In genomic region chr4:123819362-123820035, GRCh38 we compare ENCODE assay signal across 23 cellular contexts.
A peak's percentile ranks its signal among the peaks of the same experiment; 100 is the strongest.
DNase-seq lines count a peak whose midpoint lies in the region; ATAC-seq, FAIRE-seq and TF ChIP-seq lines count a peak whose summit lies in the region.
"Had no signal": no experiment of that assay in that cellular context is flagged by ENCODE, and none has a peak within 500 bp of the region (broad histone marks: within the 10 kb centered on the region; RNA-seq: fewer than 3 reads in every experiment).

No MANE protein-coding gene starts in this region.

- no peak overlapping the region for H3K4me3 Mint-ChIP-seq in astrocyte (ENCODE audit: unreplicated experiment)
- no peak overlapping the region for H3K4me3 Mint-ChIP-seq in glutamatergic neuron (ENCODE audit: unreplicated experiment)
- H3K4me3 Mint-ChIP-seq: activated CD4-positive, alpha-beta T cell treated with anti-CD3 and anti-CD28 coated beads, Interleukin-2, amount 10 ng/mL, durations not matched to agents 7 days and 5 days; CD4-positive, alpha-beta T cell had no signal

- no peak overlapping the region for H4K91ac ChIP-seq in IMR-90 (ENCODE audit: insufficient read depth, low read depth, low read length)

- H3K27ac ChIP-seq in IMR-90 (ENCODE audit: insufficient read depth, low read length) (no peak overlapping the region), astrocyte (ENCODE audit: low read depth, low read length) (no peak overlapping the region), thyroid gland (no peak overlapping the region)
- H3K27ac ChIP-seq: hepatocyte, WERI-Rb-1 had no signal

- no peak for TF ChIP-seq RAD21 in IMR-90 (IDR thresholded peaks at IDR 0.05; ENCODE audit: low read length)

- no peak overlapping the region for H4K8ac ChIP-seq in IMR-90 (ENCODE audit: low read depth in 2 of 2, low read length in 2 of 2)

- no peaks in the 10 kb centered on the region for H3K36me3 ChIP-seq in IMR-90 (ENCODE audit: control insufficient read depth, insufficient read depth, low read length)
- H3K36me3 ChIP-seq in astrocyte (ENCODE audit: insufficient read depth, low read length): no peaks in the 10 kb centered on the region
- no peaks in the 10 kb centered on the region for H3K36me3 ChIP-seq in skeletal muscle satellite cell (ENCODE audit: insufficient read depth, low read length)
- H3K36me3 ChIP-seq in thyroid gland: no peaks in the 10 kb centered on the region
- H3K36me3 ChIP-seq: WERI-Rb-1 had no signal

- TF ChIP-seq POLR2A in IMR-90 (IDR thresholded peaks at IDR 0.05; ENCODE audit: low read depth, low read length) (no peak), thyroid gland (IDR thresholded peaks at IDR 0.05) (no peak)

- POLR2A ChIA-PET in IMR-90 (lab: Charles Lee; ENCODE audit: unreplicated experiment): no interaction called here

- H3K27me3 Mint-ChIP-seq in astrocyte (ENCODE audit: low read depth, unreplicated experiment): no peaks in the 10 kb centered on the region
- no peaks in the 10 kb centered on the region for H3K27me3 Mint-ChIP-seq in glutamatergic neuron (ENCODE audit: unreplicated experiment)
- H3K27me3 Mint-ChIP-seq: activated CD4-positive, alpha-beta T cell treated with anti-CD3 and anti-CD28 coated beads, Interleukin-2, amount 10 ng/mL, durations not matched to agents 7 days and 5 days had no signal

- DNase-seq in IMR-90 (no peak), astrocyte (ENCODE audit: low read depth) (no peak), fibroblast of the aortic adventitia (ENCODE audit: low read depth) (peak; percentile 24), glutamatergic neuron (no peak), thyroid gland (no peak)
- DNase-seq: activated CD4-positive, alpha-beta T cell treated with anti-CD3 and anti-CD28 coated beads, Interleukin-2, amount 10 ng/mL, durations not matched to agents 7 days and 5 days; CD4-positive, alpha-beta T cell; DMS 273 treated with DMSO at 0.1 percent for 48 hours; effector CD8-positive, alpha-beta T cell; Karpas-422; NCI-H1105; NCI-H2081; NCI-H345; posterior cingulate gyrus; stimulated activated CD4-positive, alpha-beta T cell treated with anti-CD3 and anti-CD28 coated beads, Interleukin-1b, Interleukin-23, amount 100 ng/mL, for 48 hours; T-helper 2 cell; WERI-Rb-1 had no signal

- no peaks in the 10 kb centered on the region for H3K9me1 ChIP-seq in IMR-90 (ENCODE audit: insufficient read depth, low read length)

- H3K14ac ChIP-seq in IMR-90 (replicated peaks; ENCODE audit: low read depth, low read length): no peak overlapping the region; the same call in 1 of the 2 replicates

- ATAC-seq in IMR-90 (ENCODE audit: low read depth) (peak; percentile 40; the same call in 1 of the 2 replicates), GM21723 (IDR thresholded peaks at IDR 0.05; ENCODE audit: unreplicated experiment) (no peak)
- ATAC-seq: activated naive CD4-positive, alpha-beta T cell treated with anti-CD3 and anti-CD28 coated beads, Interleukin-2, amount 50 U/mL, for 72 hours had no signal

- H3K4me2 ChIP-seq in IMR-90 (ENCODE audit: low read depth, low read length): no peak overlapping the region
- no peak overlapping the region for H3K4me2 ChIP-seq in astrocyte (ENCODE audit: low read length)
- H3K4me2 ChIP-seq in skeletal muscle satellite cell (ENCODE audit: low read length): peak overlapping the region; percentile 12
- H3K4me2 ChIP-seq: hepatocyte had no signal

- H3K9me3 Mint-ChIP-seq in astrocyte (ENCODE audit: unreplicated experiment): peaks cover 7% of the 10 kb centered on the region
- no peaks in the 10 kb centered on the region for H3K9me3 Mint-ChIP-seq in glutamatergic neuron (ENCODE audit: unreplicated experiment)
- H3K9me3 Mint-ChIP-seq: activated CD4-positive, alpha-beta T cell treated with anti-CD3 and anti-CD28 coated beads, Interleukin-2, amount 10 ng/mL, durations not matched to agents 7 days and 5 days; CD4-positive, alpha-beta T cell had no signal

- CTCF ChIA-PET in IMR-90 (lab: Yijun Ruan, JAX): no interaction called here

- peaks cover 2% of the 10 kb centered on the region for H3K36me3 Mint-ChIP-seq in astrocyte (ENCODE audit: low read depth, unreplicated experiment)
- H3K36me3 Mint-ChIP-seq in glutamatergic neuron (ENCODE audit: unreplicated experiment): no peaks in the 10 kb centered on the region

- intact Hi-C loops in IMR-90 (cut with micrococcal nuclease): no loop called here
- intact Hi-C loops in thyroid gland (cut with DNase I): no loop called here

- no peaks in the 10 kb centered on the region for H3K79me2 ChIP-seq in astrocyte (ENCODE audit: insufficient read depth, low read length)
- H3K79me2 ChIP-seq: hepatocyte had no signal

- no peak overlapping the region for H2AK9ac ChIP-seq in IMR-90 (replicated peaks; ENCODE audit: low read depth, low read length, poor library complexity)

- no peak overlapping the region for H3K4ac ChIP-seq in IMR-90 (ENCODE audit: low read depth, low read length)

- H2AFZ ChIP-seq in IMR-90 (replicated peaks; ENCODE audit: low read length, poor library complexity): no peak overlapping the region
- H2AFZ ChIP-seq in astrocyte (ENCODE audit: low read depth, low read length): no peak overlapping the region
- H2AFZ ChIP-seq: hepatocyte had no signal

- H2BK120ac ChIP-seq in IMR-90 (ENCODE audit: low read depth, low read length): no peak overlapping the region

- H4K20me1 ChIP-seq in IMR-90 (ENCODE audit: insufficient read depth, low read length) (no peaks in the 10 kb centered on the region), astrocyte (ENCODE audit: insufficient read depth, low read length) (no peaks in the 10 kb centered on the region)

- no peak for TF ChIP-seq CTCF in IMR-90 (conservative IDR thresholded peaks at IDR 0.05; ENCODE audit: low read depth, low read length)
- no peak for TF ChIP-seq CTCF in astrocyte (IDR thresholded peaks at IDR 0.05; ENCODE audit: insufficient read depth, low read depth, low read length)
- TF ChIP-seq CTCF in fibroblast of the aortic adventitia (IDR thresholded peaks at IDR 0.05; ENCODE audit: insufficient read depth, low read length): no peak
- TF ChIP-seq CTCF in glutamatergic neuron (IDR thresholded peaks at IDR 0.05; ENCODE audit: partially characterized antibody, unreplicated experiment): no peak
- no peak for TF ChIP-seq CTCF in thyroid gland (IDR thresholded peaks at IDR 0.05)

- FAIRE-seq in astrocyte (lab: Jason Lieb, UNC): peak; percentile 39
- FAIRE-seq: GM12891 had no signal

- dilution Hi-C loops in IMR-90 (cut with HindIII; ENCODE audit: low sequenced_read_pairs, unreplicated experiment): no loop called here

- H2AK5ac ChIP-seq in IMR-90 (ENCODE audit: low read depth, low read length): no peak overlapping the region

- H3K23ac ChIP-seq in IMR-90 (ENCODE audit: low read depth, low read length): no peak overlapping the region

- H3K9ac ChIP-seq in IMR-90 (ENCODE audit: low read depth, low read length) (no peak overlapping the region), astrocyte (ENCODE audit: low read length) (no peak overlapping the region), skeletal muscle satellite cell (ENCODE audit: low read depth, low read length) (no peak overlapping the region)

- H2BK20ac ChIP-seq in IMR-90 (ENCODE audit: low read depth, low read length): peak overlapping the region; percentile 30; the same call in 1 of the 2 replicates

- no peak overlapping the region for H3K18ac ChIP-seq in IMR-90 (ENCODE audit: low read depth, low read length)

- H3K4me1 ChIP-seq in IMR-90 (ENCODE audit: control insufficient read depth, insufficient read depth, low read length) (no peaks in the 10 kb centered on the region), astrocyte (ENCODE audit: insufficient read depth, low read length) (no peaks in the 10 kb centered on the region), skeletal muscle satellite cell (ENCODE audit: control insufficient read depth, insufficient read depth, low read length) (peaks cover 32% of the 10 kb centered on the region), thyroid gland (no peaks in the 10 kb centered on the region)

- H3K56ac ChIP-seq in IMR-90 (ENCODE audit: extremely low read depth, insufficient read depth, low read length): no peak overlapping the region

- H3K27me3 ChIP-seq in IMR-90 (ENCODE audit: control insufficient read depth, insufficient read depth, low read length) (no peaks in the 10 kb centered on the region), astrocyte (ENCODE audit: insufficient read depth, low read length) (no peaks in the 10 kb centered on the region), skeletal muscle satellite cell (ENCODE audit: control insufficient read depth, insufficient read depth, low read length) (no peaks in the 10 kb centered on the region), thyroid gland (no peaks in the 10 kb centered on the region)
- H3K27me3 ChIP-seq: hepatocyte had no signal

- in situ Hi-C loops in IMR-90 (cut with MboI; ENCODE audit: low sequenced_read_pairs): no loop called here

- BruUV-seq in IMR-90 (replicated peaks; lab: Mats Ljungman, UMichigan): no TSS peak

- H3K9me3 ChIP-seq in IMR-90 (ENCODE audit: control insufficient read depth, insufficient read depth, low read length): 0 out of 2 replicates have a peak, but pooled peaks cover 2% of the 10 kb centered on the region
- no peaks in the 10 kb centered on the region for H3K9me3 ChIP-seq in astrocyte (ENCODE audit: insufficient read depth, low read depth, low read length)
- H3K9me3 ChIP-seq in skeletal muscle satellite cell (replicated peaks; ENCODE audit: low read length): no peaks in the 10 kb centered on the region
- no peaks in the 10 kb centered on the region for H3K9me3 ChIP-seq in thyroid gland

- H2BK15ac ChIP-seq in IMR-90 (ENCODE audit: low read depth, low read length): 0 out of 3 replicates have a peak overlapping the region, but pooled peaks have one; percentile 21

- H3K27ac Mint-ChIP-seq in astrocyte (ENCODE audit: unreplicated experiment): no peak overlapping the region
- no peak overlapping the region for H3K27ac Mint-ChIP-seq in glutamatergic neuron (ENCODE audit: unreplicated experiment)
- H3K27ac Mint-ChIP-seq: activated CD4-positive, alpha-beta T cell treated with anti-CD3 and anti-CD28 coated beads, Interleukin-2, amount 10 ng/mL, durations not matched to agents 7 days and 5 days; activated naive CD4-positive, alpha-beta T cell treated with anti-CD3 and anti-CD28 coated beads, Interleukin-2, amount 50 U/mL, for 72 hours; CD4-positive, alpha-beta T cell had no signal

- no peak overlapping the region for H4K5ac ChIP-seq in IMR-90 (ENCODE audit: low read depth, low read length)

- no peak overlapping the region for H3K4me3 ChIP-seq in IMR-90 (ENCODE audit: insufficient read depth, low read depth, low read length)
- H3K4me3 ChIP-seq in astrocyte (ENCODE audit: insufficient read depth, low read depth, low read length): no peak overlapping the region
- no peak overlapping the region for H3K4me3 ChIP-seq in fibroblast of the aortic adventitia (ENCODE audit: low read depth, low read length)
- no peak overlapping the region for H3K4me3 ChIP-seq in skeletal muscle satellite cell (ENCODE audit: low read length)
- H3K4me3 ChIP-seq in thyroid gland (replicated peaks in 1 of 3): no peak overlapping the region
- H3K4me3 ChIP-seq: hepatocyte, skin epidermis had no signal

- H3K4me1 Mint-ChIP-seq in astrocyte (ENCODE audit: low read depth, unreplicated experiment): peaks cover 5% of the 10 kb centered on the region
- no peaks in the 10 kb centered on the region for H3K4me1 Mint-ChIP-seq in glutamatergic neuron (ENCODE audit: low read depth, unreplicated experiment)
- H3K4me1 Mint-ChIP-seq: activated CD4-positive, alpha-beta T cell treated with anti-CD3 and anti-CD28 coated beads, Interleukin-2, amount 10 ng/mL, durations not matched to agents 7 days and 5 days had no signal

- no peak overlapping the region for H2BK5ac ChIP-seq in IMR-90 (ENCODE audit: low read depth, low read length, poor library complexity, severe bottlenecking)

- H3K79me1 ChIP-seq in IMR-90 (ENCODE audit: low read depth in 1 of 2, low read length in 2 of 2): no peaks in the 10 kb centered on the region
